1 cellular context compared by ENCODE assay signal in the genomic region with DNA sequence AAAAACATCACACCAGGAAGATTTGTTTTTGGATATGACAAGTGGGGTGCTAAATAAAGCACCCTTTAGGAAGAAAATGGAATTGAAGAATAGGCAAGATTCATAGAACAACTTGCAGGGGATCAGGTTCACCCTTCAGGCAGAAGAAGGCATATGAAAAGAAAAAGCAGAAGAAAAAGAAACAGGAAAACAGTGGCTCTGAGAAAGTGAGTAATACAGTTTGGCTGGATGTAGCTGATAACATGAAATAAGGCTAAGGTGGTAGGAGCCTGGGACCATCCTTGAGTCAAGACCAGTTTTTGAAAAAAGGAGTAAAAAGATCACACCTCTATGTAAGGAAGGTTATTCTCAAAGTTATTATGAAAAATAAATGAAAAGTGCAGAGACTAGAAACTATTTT.
TF ChIP-seq lines count a peak whose summit lies in the region.

No MANE protein-coding gene starts in this region.

TF ChIP-seq in SK-N-SH treated with all-trans-retinoic acid at 6 μM for 48 hours, 23 proteins besides CTCF, POLR2A, EP300 and RAD21 (continued from another document):
- no peak for TF ChIP-seq CREB5 (CRISPR knock-in tag; IDR thresholded peaks at IDR 0.05; ENCODE audit: low read depth)
- TF ChIP-seq, protein P1, sequence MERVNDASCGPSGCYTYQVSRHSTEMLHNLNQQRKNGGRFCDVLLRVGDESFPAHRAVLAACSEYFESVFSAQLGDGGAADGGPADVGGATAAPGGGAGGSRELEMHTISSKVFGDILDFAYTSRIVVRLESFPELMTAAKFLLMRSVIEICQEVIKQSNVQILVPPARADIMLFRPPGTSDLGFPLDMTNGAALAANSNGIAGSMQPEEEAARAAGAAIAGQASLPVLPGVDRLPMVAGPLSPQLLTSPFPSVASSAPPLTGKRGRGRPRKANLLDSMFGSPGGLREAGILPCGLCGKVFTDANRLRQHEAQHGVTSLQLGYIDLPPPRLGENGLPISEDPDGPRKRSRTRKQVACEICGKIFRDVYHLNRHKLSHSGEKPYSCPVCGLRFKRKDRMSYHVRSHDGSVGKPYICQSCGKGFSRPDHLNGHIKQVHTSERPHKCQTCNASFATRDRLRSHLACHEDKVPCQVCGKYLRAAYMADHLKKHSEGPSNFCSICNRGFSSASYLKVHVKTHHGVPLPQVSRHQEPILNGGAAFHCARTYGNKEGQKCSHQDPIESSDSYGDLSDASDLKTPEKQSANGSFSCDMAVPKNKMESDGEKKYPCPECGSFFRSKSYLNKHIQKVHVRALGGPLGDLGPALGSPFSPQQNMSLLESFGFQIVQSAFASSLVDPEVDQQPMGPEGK (CRISPR knock-in tag; IDR thresholded peaks at IDR 0.05; ENCODE audit: borderline replicate concordance) = no peak
- TF ChIP-seq SNAI2 (CRISPR knock-in tag; IDR thresholded peaks at IDR 0.05) = no peak
- no peak for TF ChIP-seq OSR1 (CRISPR knock-in tag; IDR thresholded peaks at IDR 0.05)
